In the genomic region with DNA sequence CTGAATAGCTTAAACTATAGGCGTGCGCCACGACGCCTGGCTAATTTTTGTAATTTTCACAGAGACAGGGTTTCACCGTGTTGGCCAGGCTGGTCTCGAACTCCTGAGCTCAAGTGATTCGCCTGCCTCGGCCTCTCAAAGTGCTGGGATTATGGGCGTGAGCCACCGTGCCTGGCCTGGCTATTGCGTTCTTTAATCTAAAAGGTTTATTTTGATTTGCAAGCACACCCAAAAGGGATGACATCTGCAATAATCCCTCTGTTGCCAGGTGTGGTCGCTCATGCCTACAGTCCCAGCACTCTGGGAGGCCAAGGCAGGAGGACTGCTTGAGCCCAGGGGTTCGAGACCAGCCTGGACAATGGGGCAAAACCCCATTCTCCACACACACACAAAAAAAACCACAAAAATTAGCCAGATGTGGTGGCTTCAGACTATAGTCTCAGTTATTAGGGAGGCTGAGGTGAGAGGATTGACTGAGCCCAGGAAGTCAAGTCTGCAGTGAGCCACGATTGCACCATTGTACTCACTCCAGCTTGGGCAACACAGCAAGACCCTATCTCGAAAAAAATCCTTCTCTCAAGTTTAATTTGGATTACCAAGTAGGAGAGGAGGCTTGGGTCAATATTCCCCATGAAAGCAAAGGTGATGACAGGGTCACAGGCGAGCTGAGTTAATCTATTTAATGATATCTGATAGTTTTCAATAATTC, we compare ENCODE assay signal across 1 cellular context.
A peak's percentile ranks its signal among the peaks of the same experiment; 100 is the strongest.
TF ChIP-seq lines count a peak whose summit lies in the region.

No MANE protein-coding gene starts in this region.

TF ChIP-seq in HepG2, 621 proteins besides CTCF, POLR2A, EP300 and RAD21 (continued from another document and continues in another):
- TF ChIP-seq, protein P1, sequence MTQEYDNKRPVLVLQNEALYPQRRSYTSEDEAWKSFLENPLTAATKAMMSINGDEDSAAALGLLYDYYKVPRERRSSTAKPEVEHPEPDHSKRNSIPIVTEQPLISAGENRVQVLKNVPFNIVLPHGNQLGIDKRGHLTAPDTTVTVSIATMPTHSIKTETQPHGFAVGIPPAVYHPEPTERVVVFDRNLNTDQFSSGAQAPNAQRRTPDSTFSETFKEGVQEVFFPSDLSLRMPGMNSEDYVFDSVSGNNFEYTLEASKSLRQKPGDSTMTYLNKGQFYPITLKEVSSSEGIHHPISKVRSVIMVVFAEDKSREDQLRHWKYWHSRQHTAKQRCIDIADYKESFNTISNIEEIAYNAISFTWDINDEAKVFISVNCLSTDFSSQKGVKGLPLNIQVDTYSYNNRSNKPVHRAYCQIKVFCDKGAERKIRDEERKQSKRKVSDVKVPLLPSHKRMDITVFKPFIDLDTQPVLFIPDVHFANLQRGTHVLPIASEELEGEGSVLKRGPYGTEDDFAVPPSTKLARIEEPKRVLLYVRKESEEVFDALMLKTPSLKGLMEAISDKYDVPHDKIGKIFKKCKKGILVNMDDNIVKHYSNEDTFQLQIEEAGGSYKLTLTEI (CRISPR knock-in tag; conservative IDR thresholded peaks at IDR 0.05) = no peak
- TF ChIP-seq TFAP4 (IDR thresholded peaks at IDR 0.05; ENCODE audit: borderline replicate concordance, low read depth) = no peak
- TF ChIP-seq CHD2 (IDR thresholded peaks at IDR 0.05; ENCODE audit: low read depth, low read length) = no peak
- no peak for TF ChIP-seq ZNF280D (CRISPR knock-in tag; IDR thresholded peaks at IDR 0.05)
- TF ChIP-seq THYN1 (CRISPR knock-in tag; IDR thresholded peaks at IDR 0.05; ENCODE audit: borderline replicate concordance, low read depth) = no peak
- TF ChIP-seq ZNF354B (CRISPR knock-in tag; IDR thresholded peaks at IDR 0.05) = no peak
- TF ChIP-seq, protein P2, sequence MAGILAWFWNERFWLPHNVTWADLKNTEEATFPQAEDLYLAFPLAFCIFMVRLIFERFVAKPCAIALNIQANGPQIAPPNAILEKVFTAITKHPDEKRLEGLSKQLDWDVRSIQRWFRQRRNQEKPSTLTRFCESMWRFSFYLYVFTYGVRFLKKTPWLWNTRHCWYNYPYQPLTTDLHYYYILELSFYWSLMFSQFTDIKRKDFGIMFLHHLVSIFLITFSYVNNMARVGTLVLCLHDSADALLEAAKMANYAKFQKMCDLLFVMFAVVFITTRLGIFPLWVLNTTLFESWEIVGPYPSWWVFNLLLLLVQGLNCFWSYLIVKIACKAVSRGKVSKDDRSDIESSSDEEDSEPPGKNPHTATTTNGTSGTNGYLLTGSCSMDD (CRISPR knock-in tag; IDR thresholded peaks at IDR 0.05) = no peak
- TF ChIP-seq, protein P3, sequence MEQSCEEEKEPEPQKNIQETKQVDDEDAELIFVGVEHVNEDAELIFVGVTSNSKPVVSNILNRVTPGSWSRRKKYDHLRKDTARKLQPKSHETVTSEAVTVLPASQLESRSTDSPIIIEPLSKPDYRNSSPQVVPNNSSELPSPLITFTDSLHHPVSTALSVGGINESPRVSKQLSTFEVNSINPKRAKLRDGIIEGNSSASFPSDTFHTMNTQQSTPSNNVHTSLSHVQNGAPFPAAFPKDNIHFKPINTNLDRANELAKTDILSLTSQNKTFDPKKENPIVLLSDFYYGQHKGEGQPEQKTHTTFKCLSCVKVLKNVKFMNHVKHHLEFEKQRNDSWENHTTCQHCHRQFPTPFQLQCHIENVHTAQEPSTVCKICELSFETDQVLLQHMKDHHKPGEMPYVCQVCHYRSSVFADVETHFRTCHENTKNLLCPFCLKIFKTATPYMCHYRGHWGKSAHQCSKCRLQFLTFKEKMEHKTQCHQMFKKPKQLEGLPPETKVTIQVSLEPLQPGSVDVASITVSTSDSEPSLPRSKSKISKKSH (CRISPR knock-in tag; IDR thresholded peaks at IDR 0.05; ENCODE audit: borderline replicate concordance) = no peak
- TF ChIP-seq ZNF710 (CRISPR knock-in tag; IDR thresholded peaks at IDR 0.05; ENCODE audit: borderline replicate concordance) = no peak
- peak; percentile 100 for TF ChIP-seq ZNF121 (CRISPR knock-in tag; IDR thresholded peaks at IDR 0.05)
- peak; percentile 53; the same call in 1 of the 2 replicates for TF ChIP-seq ZNF543 (CRISPR knock-in tag; IDR thresholded peaks at IDR 0.05)
- no peak for TF ChIP-seq HNF4G (IDR thresholded peaks at IDR 0.05; ENCODE audit: borderline replicate concordance, low read depth, low read length)
- no peak for TF ChIP-seq HNF4G (CRISPR knock-in tag; IDR thresholded peaks at IDR 0.05; ENCODE audit: borderline replicate concordance, low read depth)
- TF ChIP-seq ZNF782 (CRISPR knock-in tag; IDR thresholded peaks at IDR 0.05; ENCODE audit: borderline replicate concordance) = peak; percentile 81; the same call in 1 of the 2 replicates
- TF ChIP-seq, protein P4, sequence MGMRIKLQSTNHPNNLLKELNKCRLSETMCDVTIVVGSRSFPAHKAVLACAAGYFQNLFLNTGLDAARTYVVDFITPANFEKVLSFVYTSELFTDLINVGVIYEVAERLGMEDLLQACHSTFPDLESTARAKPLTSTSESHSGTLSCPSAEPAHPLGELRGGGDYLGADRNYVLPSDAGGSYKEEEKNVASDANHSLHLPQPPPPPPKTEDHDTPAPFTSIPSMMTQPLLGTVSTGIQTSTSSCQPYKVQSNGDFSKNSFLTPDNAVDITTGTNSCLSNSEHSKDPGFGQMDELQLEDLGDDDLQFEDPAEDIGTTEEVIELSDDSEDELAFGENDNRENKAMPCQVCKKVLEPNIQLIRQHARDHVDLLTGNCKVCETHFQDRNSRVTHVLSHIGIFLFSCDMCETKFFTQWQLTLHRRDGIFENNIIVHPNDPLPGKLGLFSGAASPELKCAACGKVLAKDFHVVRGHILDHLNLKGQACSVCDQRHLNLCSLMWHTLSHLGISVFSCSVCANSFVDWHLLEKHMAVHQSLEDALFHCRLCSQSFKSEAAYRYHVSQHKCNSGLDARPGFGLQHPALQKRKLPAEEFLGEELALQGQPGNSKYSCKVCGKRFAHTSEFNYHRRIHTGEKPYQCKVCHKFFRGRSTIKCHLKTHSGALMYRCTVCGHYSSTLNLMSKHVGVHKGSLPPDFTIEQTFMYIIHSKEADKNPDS (CRISPR knock-in tag; IDR thresholded peaks at IDR 0.05) = 0 out of 2 replicates have a peak, but pooled peaks have one; percentile 42
- TF ChIP-seq NONO (IDR thresholded peaks at IDR 0.05) = no peak
- no peak for TF ChIP-seq NONO (CRISPR knock-in tag; conservative IDR thresholded peaks at IDR 0.05)
- TF ChIP-seq SMYD3 (CRISPR knock-in tag; IDR thresholded peaks at IDR 0.05) = no peak
- TF ChIP-seq DR1 (CRISPR knock-in tag; IDR thresholded peaks at IDR 0.05) = no peak
- no peak for TF ChIP-seq NR3C1 (CRISPR knock-in tag; IDR thresholded peaks at IDR 0.05)
- TF ChIP-seq GATAD1 (CRISPR knock-in tag; IDR thresholded peaks at IDR 0.05) = no peak
- no peak for TF ChIP-seq ZNF329 (CRISPR knock-in tag; IDR thresholded peaks at IDR 0.05; ENCODE audit: low read depth)
- no peak for TF ChIP-seq IRF9 (CRISPR knock-in tag; IDR thresholded peaks at IDR 0.05; ENCODE audit: borderline replicate concordance)
- TF ChIP-seq, protein P5, sequence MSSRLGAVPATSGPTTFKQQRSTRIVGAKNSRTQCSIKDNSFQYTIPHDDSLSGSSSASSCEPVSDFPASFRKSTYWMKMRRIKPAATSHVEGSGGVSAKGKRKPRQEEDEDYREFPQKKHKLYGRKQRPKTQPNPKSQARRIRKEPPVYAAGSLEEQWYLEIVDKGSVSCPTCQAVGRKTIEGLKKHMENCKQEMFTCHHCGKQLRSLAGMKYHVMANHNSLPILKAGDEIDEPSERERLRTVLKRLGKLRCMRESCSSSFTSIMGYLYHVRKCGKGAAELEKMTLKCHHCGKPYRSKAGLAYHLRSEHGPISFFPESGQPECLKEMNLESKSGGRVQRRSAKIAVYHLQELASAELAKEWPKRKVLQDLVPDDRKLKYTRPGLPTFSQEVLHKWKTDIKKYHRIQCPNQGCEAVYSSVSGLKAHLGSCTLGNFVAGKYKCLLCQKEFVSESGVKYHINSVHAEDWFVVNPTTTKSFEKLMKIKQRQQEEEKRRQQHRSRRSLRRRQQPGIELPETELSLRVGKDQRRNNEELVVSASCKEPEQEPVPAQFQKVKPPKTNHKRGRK (CRISPR knock-in tag; IDR thresholded peaks at IDR 0.05) = no peak
- TF ChIP-seq ZNF569 (CRISPR knock-in tag; IDR thresholded peaks at IDR 0.05; ENCODE audit: borderline replicate concordance) = no peak
- 0 out of 2 replicates have a peak, but pooled peaks have one; percentile 38 for TF ChIP-seq ZNF383 (CRISPR knock-in tag; IDR thresholded peaks at IDR 0.05; ENCODE audit: borderline replicate concordance)
- TF ChIP-seq, protein P6, sequence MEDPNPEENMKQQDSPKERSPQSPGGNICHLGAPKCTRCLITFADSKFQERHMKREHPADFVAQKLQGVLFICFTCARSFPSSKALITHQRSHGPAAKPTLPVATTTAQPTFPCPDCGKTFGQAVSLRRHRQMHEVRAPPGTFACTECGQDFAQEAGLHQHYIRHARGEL (CRISPR knock-in tag; IDR thresholded peaks at IDR 0.05) = no peak
- no peak for TF ChIP-seq PHF21A (CRISPR knock-in tag; IDR thresholded peaks at IDR 0.05)
- no peak for TF ChIP-seq SP140L (CRISPR knock-in tag; IDR thresholded peaks at IDR 0.05; ENCODE audit: borderline replicate concordance)
- no peak; the same call in 1 of the 2 replicates for TF ChIP-seq ARNTL (CRISPR knock-in tag; IDR thresholded peaks at IDR 0.05)
- no peak for TF ChIP-seq TEF (CRISPR knock-in tag; IDR thresholded peaks at IDR 0.05)
- TF ChIP-seq ZNF547 (CRISPR knock-in tag; IDR thresholded peaks at IDR 0.05) = peak; percentile 53; the same call in 1 of the 2 replicates
- no peak for TF ChIP-seq MAFF (IDR thresholded peaks at IDR 0.05; ENCODE audit: low read depth, low read length)
- 0 out of 2 replicates have a peak, but pooled peaks have one; percentile 38 for TF ChIP-seq ZNF629 (CRISPR knock-in tag; conservative IDR thresholded peaks at IDR 0.05)
- peak; percentile 42 for TF ChIP-seq CCAR2 (optimal IDR thresholded peaks at IDR 0.05; ENCODE audit: low read depth, low read length)
- TF ChIP-seq ZFX (CRISPR knock-in tag; IDR thresholded peaks at IDR 0.05; ENCODE audit: low read depth) = no peak
- no peak for TF ChIP-seq MAFK (conservative IDR thresholded peaks at IDR 0.05 in 1 of 2, IDR thresholded peaks at IDR 0.05 in 1 of 2; ENCODE audit: low read length in 2 of 2)
- no peak for TF ChIP-seq NRL (CRISPR knock-in tag; IDR thresholded peaks at IDR 0.05; ENCODE audit: borderline replicate concordance)
- no peak; the same call in 1 of the 2 replicates for TF ChIP-seq ZNF136 (CRISPR knock-in tag; IDR thresholded peaks at IDR 0.05; ENCODE audit: low read depth)
- TF ChIP-seq ATM (IDR thresholded peaks at IDR 0.05; ENCODE audit: borderline replicate concordance) = no peak
- no peak for TF ChIP-seq ZNF382 (CRISPR knock-in tag; IDR thresholded peaks at IDR 0.05; ENCODE audit: borderline replicate concordance)
